In genomic region chr1:115829023-115829674, GRCh38 we compare ENCODE assay signal across 9 cellular contexts. TPM values are rescaled to one million over a fixed set of nuclear protein-coding genes. Genes with fewer than 3 reads are reported as not detected.
A peak's percentile ranks its signal among the peaks of the same experiment; 100 is the strongest.
DNase-seq lines count a peak whose midpoint lies in the region; ATAC-seq and TF ChIP-seq lines count a peak whose summit lies in the region.
"Had no signal": no experiment of that assay in that cellular context is flagged by ENCODE, and none has a peak within 500 bp of the region (broad histone marks: within the 10 kb centered on the region; RNA-seq: fewer than 3 reads in every experiment).

No MANE protein-coding gene starts in this region.

- H3K9me3 Mint-ChIP-seq in activated CD4-positive, alpha-beta T cell treated with anti-CD3 and anti-CD28 coated beads, Interleukin-2, amount 10 ng/mL, durations not matched to agents 24 days and 14 days: no peaks in the 10 kb centered on the region

- peaks cover 63% of the 10 kb centered on the region for H3K27me3 Mint-ChIP-seq in activated CD4-positive, alpha-beta T cell treated with anti-CD3 and anti-CD28 coated beads, Interleukin-2, amount 10 ng/mL, durations not matched to agents 24 days and 14 days

- peak overlapping the region; percentile 73 for H3K4me3 Mint-ChIP-seq in activated CD4-positive, alpha-beta T cell treated with anti-CD3 and anti-CD28 coated beads, Interleukin-2, amount 10 ng/mL, durations not matched to agents 24 days and 14 days

- peaks cover 3% of the 10 kb centered on the region for H3K4me1 Mint-ChIP-seq in activated CD4-positive, alpha-beta T cell treated with anti-CD3 and anti-CD28 coated beads, Interleukin-2, amount 10 ng/mL, durations not matched to agents 24 days and 14 days

- H3K9me3 ChIP-seq in prostate gland: no peaks in the 10 kb centered on the region

- peaks cover 2% of the 10 kb centered on the region for H3K36me3 Mint-ChIP-seq in activated CD4-positive, alpha-beta T cell treated with anti-CD3 and anti-CD28 coated beads, Interleukin-2, amount 10 ng/mL, durations not matched to agents 24 days and 14 days (ENCODE audit: low read depth)

- ATAC-seq in activated CD4-positive, CD25-positive, alpha-beta regulatory T cell treated with anti-CD3 and anti-CD28 coated beads, Interleukin-2, amount 50 U/mL, for 24 hours: no peak

- H3K27me3 ChIP-seq in prostate gland (replicated peaks; ENCODE audit: insufficient read depth): no peaks in the 10 kb centered on the region

- peak overlapping the region; percentile 33 to 48 for H3K4me3 ChIP-seq in prostate gland

- intact Hi-C loops in activated CD4-positive, alpha-beta T cell treated with anti-CD3 and anti-CD28 coated beads, Interleukin-2, amount 10 ng/mL, durations not matched to agents 24 days and 14 days (cut with micrococcal nuclease): no loop called here
- intact Hi-C loops in prostate gland (cut with DNase I): no loop called here

- H3K27ac ChIP-seq in prostate gland: no peak overlapping the region

- H3K36me3 ChIP-seq in prostate gland: no peaks in the 10 kb centered on the region

- 82% methylated on average over 20 of the region's 20 CpGs for WGBS in prostate gland

- TF ChIP-seq CTCF in prostate gland (IDR thresholded peaks at IDR 0.05): no peak

- no peak for TF ChIP-seq POLR2A in prostate gland (IDR thresholded peaks at IDR 0.05)

- no peaks in the 10 kb centered on the region for H3K4me1 ChIP-seq in prostate gland (replicated peaks)

- no peak for DNase-seq in activated CD4-positive, alpha-beta T cell treated with anti-CD3 and anti-CD28 coated beads, Interleukin-2, amount 10 ng/mL, durations not matched to agents 24 days and 14 days
- no peak for DNase-seq in activated CD4-positive, alpha-beta T cell treated with anti-CD3 and anti-CD28 coated beads, Interleukin-2, amount 50 U/mL, for 1 hour
- DNase-seq in UCSD-AML1 (lab: John Stamatoyannopoulos, UW; ENCODE audit: unreplicated experiment) (peak; percentile 54), foreskin melanocyte (peak; percentile 57), prostate gland (ENCODE audit: low spot score) (no peak)
- no peak for DNase-seq in activated effector memory CD4-positive, alpha-beta T cell treated with anti-CD3 and anti-CD28 coated beads, Interleukin-2, amount 50 U/mL, for 16 hours
- DNase-seq in stimulated activated CD4-positive, alpha-beta T cell treated with anti-CD3 and anti-CD28 coated beads, Interleukin-4, amount 100 ng/mL, for 4 hours: no peak

- no peak overlapping the region for H3K27ac Mint-ChIP-seq in activated CD4-positive, alpha-beta T cell treated with anti-CD3 and anti-CD28 coated beads, Interleukin-2, amount 10 ng/mL, durations not matched to agents 24 days and 14 days

RNA-seq across cellular contexts. Expression of gene NHLH2, which starts 11.8 kb away (rescaled TPM):
- total RNA-seq in activated CD4-positive, alpha-beta T cell treated with anti-CD3 and anti-CD28 coated beads, Interleukin-2, amount 10 ng/mL, durations not matched to agents 24 days and 14 days: not detected in 2 replicates
- under 1 TPM in 1 of 2 donors, not detected in 1; 0.74 TPM for total RNA-seq in prostate gland
- total RNA-seq: activated CD8-positive, alpha-beta memory T cell treated with anti-CD3 and anti-CD28 coated beads for 36 hours had no signal

Comparison
In these comparisons a context has a peak if more than half of its experiments do, and no peak if none do; other contexts are left out.
1. DNase-seq: peak in UCSD-AML1 (single experiment) and foreskin melanocyte (single experiment); none in activated CD4-positive, alpha-beta T cell treated with anti-CD3 and anti-CD28 coated beads, Interleukin-2, amount 10 ng/mL, durations not matched to agents 24 days and 14 days (single experiment), activated CD4-positive, alpha-beta T cell treated with anti-CD3 and anti-CD28 coated beads, Interleukin-2, amount 50 U/mL, for 1 hour (single experiment), prostate gland (single experiment), activated effector memory CD4-positive, alpha-beta T cell treated with anti-CD3 and anti-CD28 coated beads, Interleukin-2, amount 50 U/mL, for 16 hours (single experiment) and stimulated activated CD4-positive, alpha-beta T cell treated with anti-CD3 and anti-CD28 coated beads, Interleukin-4, amount 100 ng/mL, for 4 hours (0 of 2).